31 cellular contexts compared by ENCODE assay signal in genomic region chr3:41431386-41431785, GRCh38.
"Had no signal": no experiment of that assay in that cellular context is flagged by ENCODE, and none has a peak within 500 bp of the region (broad histone marks: within the 10 kb centered on the region; RNA-seq: fewer than 3 reads in every experiment).

No MANE protein-coding gene starts in this region.

- DNase-seq: activated CD4-positive, alpha-beta memory T cell treated with anti-CD3 and anti-CD28 coated beads, Interleukin-2, amount 10 ng/mL, durations not matched to agents 7 days and 5 days; activated CD4-positive, alpha-beta T cell treated with anti-CD3 and anti-CD28 coated beads for 1 hour; activated CD4-positive, alpha-beta T cell treated with anti-CD3 and anti-CD28 coated beads for 48 hours; activated CD4-positive, CD25-positive, alpha-beta regulatory T cell; activated effector memory CD4-positive, alpha-beta T cell treated with anti-CD3 and anti-CD28 coated beads, Interleukin-2, amount 50 U/mL, for 16 hours; activated naive CD4-positive, alpha-beta T cell; activated naive CD4-positive, alpha-beta T cell treated with anti-CD3 and anti-CD28 coated beads, Interleukin-2, amount 50 U/mL, for 16 hours; activated naive CD8-positive, alpha-beta T cell treated with anti-CD3 and anti-CD28 coated beads for 36 hours; activated T-cell treated with anti-CD3 and anti-CD28 coated beads, Interleukin-2, amount 50 U/mL, for 1 hour; activated T-cell treated with anti-CD3 and anti-CD28 coated beads, Interleukin-2, amount 50 U/mL, for 72 hours; amygdala; caudate nucleus; KG1; MM.1S; MV-4-11; NCI-H1092 treated with DMSO at 0.1 percent for 48 hours; NCI-H1417; NCI-H146; NCI-H187; NCI-H2029 treated with DMSO at 0.1 percent for 48 hours; NCI-H2107; NCI-H2171; NCI-H510A; NCI-H526; NCI-H748 treated with DMSO at 0.1 percent for 48 hours; NK-92 treated with Interleukin-12 subunit alpha and Interleukin-12 subunit beta, amount 100 ng/mL, for 24 hours; PC-3; Right ventricle myocardium superior; SW 1271; T1000; WERI-Rb-1 had no signal
